1 cellular context compared by ENCODE assay signal in the genomic region with DNA sequence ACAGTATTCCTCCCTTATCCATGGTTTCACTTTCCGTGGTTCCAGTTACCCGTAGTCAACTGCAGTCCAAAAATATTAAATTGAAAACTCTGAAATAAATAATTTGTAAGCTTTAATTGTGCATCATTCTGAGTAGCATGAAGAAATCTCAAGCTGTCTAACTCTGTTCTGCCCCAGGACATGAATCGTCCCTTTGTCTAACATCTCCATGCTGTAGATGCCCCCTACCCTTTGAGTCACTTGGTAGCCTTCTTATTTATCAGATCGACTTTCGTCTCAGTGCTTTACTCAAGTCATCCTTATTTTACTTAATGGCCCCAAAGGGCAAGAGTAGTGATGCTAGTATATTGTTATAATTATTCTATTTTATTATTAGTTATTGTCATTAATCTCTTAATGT.
TF ChIP-seq lines count a peak whose summit lies in the region.

No MANE protein-coding gene starts in this region.

TF ChIP-seq in K562, 482 proteins besides CTCF, POLR2A, EP300 and RAD21:
- TF ChIP-seq, protein P1, sequence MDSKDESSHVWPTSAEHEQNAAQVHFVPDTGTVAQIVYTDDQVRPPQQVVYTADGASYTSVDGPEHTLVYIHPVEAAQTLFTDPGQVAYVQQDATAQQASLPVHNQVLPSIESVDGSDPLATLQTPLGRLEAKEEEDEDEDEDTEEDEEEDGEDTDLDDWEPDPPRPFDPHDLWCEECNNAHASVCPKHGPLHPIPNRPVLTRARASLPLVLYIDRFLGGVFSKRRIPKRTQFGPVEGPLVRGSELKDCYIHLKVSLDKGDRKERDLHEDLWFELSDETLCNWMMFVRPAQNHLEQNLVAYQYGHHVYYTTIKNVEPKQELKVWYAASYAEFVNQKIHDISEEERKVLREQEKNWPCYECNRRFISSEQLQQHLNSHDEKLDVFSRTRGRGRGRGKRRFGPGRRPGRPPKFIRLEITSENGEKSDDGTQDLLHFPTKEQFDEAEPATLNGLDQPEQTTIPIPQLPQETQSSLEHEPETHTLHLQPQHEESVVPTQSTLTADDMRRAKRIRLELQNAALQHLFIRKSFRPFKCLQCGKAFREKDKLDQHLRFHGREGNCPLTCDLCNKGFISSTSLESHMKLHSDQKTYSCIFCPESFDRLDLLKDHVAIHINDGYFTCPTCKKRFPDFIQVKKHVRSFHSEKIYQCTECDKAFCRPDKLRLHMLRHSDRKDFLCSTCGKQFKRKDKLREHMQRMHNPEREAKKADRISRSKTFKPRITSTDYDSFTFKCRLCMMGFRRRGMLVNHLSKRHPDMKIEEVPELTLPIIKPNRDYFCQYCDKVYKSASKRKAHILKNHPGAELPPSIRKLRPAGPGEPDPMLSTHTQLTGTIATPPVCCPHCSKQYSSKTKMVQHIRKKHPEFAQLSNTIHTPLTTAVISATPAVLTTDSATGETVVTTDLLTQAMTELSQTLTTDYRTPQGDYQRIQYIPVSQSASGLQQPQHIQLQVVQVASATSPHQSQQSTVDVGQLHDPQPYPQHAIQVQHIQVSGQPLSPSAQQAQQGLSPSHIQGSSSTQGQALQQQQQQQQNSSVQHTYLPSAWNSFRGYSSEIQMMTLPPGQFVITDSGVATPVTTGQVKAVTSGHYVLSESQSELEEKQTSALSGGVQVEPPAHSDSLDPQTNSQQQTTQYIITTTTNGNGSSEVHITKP (IDR thresholded peaks at IDR 0.05; ENCODE audit: partially characterized antibody) = peak; percentile 87
- TF ChIP-seq, protein P2, sequence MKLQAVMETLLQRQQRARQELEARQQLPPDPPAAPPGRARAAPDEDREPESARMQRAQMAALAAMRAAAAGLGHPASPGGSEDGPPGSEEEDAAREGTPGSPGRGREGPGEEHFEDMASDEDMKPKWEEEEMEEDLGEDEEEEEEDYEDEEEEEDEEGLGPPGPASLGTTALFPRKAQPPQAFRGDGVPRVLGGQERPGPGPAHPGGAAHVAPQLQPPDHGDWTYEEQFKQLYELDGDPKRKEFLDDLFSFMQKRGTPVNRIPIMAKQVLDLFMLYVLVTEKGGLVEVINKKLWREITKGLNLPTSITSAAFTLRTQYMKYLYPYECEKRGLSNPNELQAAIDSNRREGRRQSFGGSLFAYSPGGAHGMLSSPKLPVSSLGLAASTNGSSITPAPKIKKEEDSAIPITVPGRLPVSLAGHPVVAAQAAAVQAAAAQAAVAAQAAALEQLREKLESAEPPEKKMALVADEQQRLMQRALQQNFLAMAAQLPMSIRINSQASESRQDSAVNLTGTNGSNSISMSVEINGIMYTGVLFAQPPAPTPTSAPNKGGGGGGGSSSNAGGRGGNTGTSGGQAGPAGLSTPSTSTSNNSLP (IDR thresholded peaks at IDR 0.05; ENCODE audit: borderline replicate concordance, low read depth, low read length) = 0 out of 2 replicates have a peak, but pooled peaks have one; percentile 17
- no peak for TF ChIP-seq ADNP (tag; IDR thresholded peaks at IDR 0.05)
